Comparison of ENCODE assay signal across 1 cellular context in genomic region chr1:11842154-11843041, GRCh38.
A peak's percentile ranks its signal among the peaks of the same experiment; 100 is the strongest.
TF ChIP-seq lines count a peak whose summit lies in the region.

No MANE protein-coding gene starts in this region.

TF ChIP-seq in K562, 482 proteins besides CTCF, POLR2A, EP300 and RAD21 (continued from another document and continues in another):
- no peak for TF ChIP-seq FOXP4 (CRISPR knock-in tag; IDR thresholded peaks at IDR 0.05; ENCODE audit: borderline replicate concordance)
- peak; percentile 87 for TF ChIP-seq ELF4 (CRISPR knock-in tag; IDR thresholded peaks at IDR 0.05)
- TF ChIP-seq TFAP4 (CRISPR knock-in tag; IDR thresholded peaks at IDR 0.05; ENCODE audit: borderline replicate concordance), result peak; percentile 75
- peak; percentile 94 for TF ChIP-seq RAD51 (IDR thresholded peaks at IDR 0.05; ENCODE audit: borderline replicate concordance, low read depth)
- TF ChIP-seq ARID2 (IDR thresholded peaks at IDR 0.05), result no peak
- no peak for TF ChIP-seq BRCA1 (IDR thresholded peaks at IDR 0.05)
- TF ChIP-seq BRCA1 (CRISPR knock-in tag; IDR thresholded peaks at IDR 0.05), result no peak
- TF ChIP-seq CBFA2T3 (IDR thresholded peaks at IDR 0.05), result peak; percentile 98
- no peak for TF ChIP-seq SRSF9 (IDR thresholded peaks at IDR 0.05; ENCODE audit: borderline replicate concordance, low read depth, low read length)
- no peak for TF ChIP-seq NFATC3 (IDR thresholded peaks at IDR 0.05)
- TF ChIP-seq BDP1 (IDR thresholded peaks at IDR 0.05; ENCODE audit: insufficient read depth, insufficient read length), result no peak
- no peak for TF ChIP-seq NFRKB (IDR thresholded peaks at IDR 0.05; ENCODE audit: low read depth)
- peak in 1 of 3 experiments; percentile 57 for TF ChIP-seq YY1 (IDR thresholded peaks at IDR 0.05; ENCODE audit: borderline replicate concordance in 1 of 3, control insufficient read depth in 1 of 3, extremely low read depth in 1 of 3, insufficient read depth in 3 of 3, insufficient read length in 1 of 3, insufficient replicate concordance in 2 of 3, low read depth in 1 of 3, low read length in 2 of 3)
- peak; percentile 60; the same call in 1 of the 2 replicates for TF ChIP-seq HBP1 (CRISPR knock-in tag; IDR thresholded peaks at IDR 0.05)
- TF ChIP-seq ZEB2 (IDR thresholded peaks at IDR 0.05), result peak; percentile 82
- TF ChIP-seq GMEB1 (CRISPR knock-in tag; IDR thresholded peaks at IDR 0.05), result peak; percentile 22; the same call in 1 of the 2 replicates
- peak; percentile 82 for TF ChIP-seq JUND (IDR thresholded peaks at IDR 0.05; ENCODE audit: borderline replicate concordance, low read depth, low read length)
- TF ChIP-seq JUND (tag; IDR thresholded peaks at IDR 0.05; ENCODE audit: borderline replicate concordance, low read depth, low read length), result peak; percentile 13; the same call in 1 of the 3 replicates
- no peak for TF ChIP-seq SP2 (IDR thresholded peaks at IDR 0.05; ENCODE audit: extremely low read depth, low read depth, low read length, poor library complexity, severe bottlenecking)
- no peak for TF ChIP-seq KAT2B (IDR thresholded peaks at IDR 0.05; ENCODE audit: low read depth, low read length)
- no peak for TF ChIP-seq MCM2 (IDR thresholded peaks at IDR 0.05; ENCODE audit: low read depth)
- peak in 1 of 2 experiments; percentile 93 for TF ChIP-seq AFF1 (IDR thresholded peaks at IDR 0.05; ENCODE audit: low read depth in 1 of 2, partially characterized antibody in 2 of 2)
- TF ChIP-seq POLR2H (tag; IDR thresholded peaks at IDR 0.05; ENCODE audit: low read depth), result no peak
- TF ChIP-seq ARID1B (IDR thresholded peaks at IDR 0.05), result peak; percentile 99
- TF ChIP-seq SNIP1 (IDR thresholded peaks at IDR 0.05; ENCODE audit: low read depth), result no peak
- no peak for TF ChIP-seq PCBP2 (IDR thresholded peaks at IDR 0.05; ENCODE audit: low read depth, low read length, poor library complexity, severe bottlenecking)
- no peak for TF ChIP-seq RBM34 (IDR thresholded peaks at IDR 0.05; ENCODE audit: borderline replicate concordance, insufficient read depth, low read length)
- TF ChIP-seq ZBTB8A (IDR thresholded peaks at IDR 0.05; ENCODE audit: partially characterized antibody), result no peak
- TF ChIP-seq ZMIZ1 (IDR thresholded peaks at IDR 0.05; ENCODE audit: low read depth in 2 of 2, low read length in 2 of 2), result peak in 1 of 2 experiments; percentile 81; a peak in 2 of 4 replicates
- TF ChIP-seq ZNF282 (CRISPR knock-in tag; IDR thresholded peaks at IDR 0.05), result no peak
- TF ChIP-seq HINFP (tag; conservative IDR thresholded peaks at IDR 0.05; ENCODE audit: low read depth), result no peak
- TF ChIP-seq TEAD2 (tag; IDR thresholded peaks at IDR 0.05), result no peak
- TF ChIP-seq HIVEP1 (CRISPR knock-in tag; IDR thresholded peaks at IDR 0.05), result no peak
- peak; percentile 95 for TF ChIP-seq NCOR1 (IDR thresholded peaks at IDR 0.05)
- TF ChIP-seq MYBL2 (IDR thresholded peaks at IDR 0.05; ENCODE audit: low read depth), result no peak
- TF ChIP-seq MYBL2 (CRISPR knock-in tag; IDR thresholded peaks at IDR 0.05; ENCODE audit: borderline replicate concordance), result no peak
- no peak for TF ChIP-seq ZNF23 (CRISPR knock-in tag; IDR thresholded peaks at IDR 0.05)
- TF ChIP-seq NCOA4 (IDR thresholded peaks at IDR 0.05; ENCODE audit: partially characterized antibody), result no peak
